21 cellular contexts compared by ENCODE assay signal in the genomic region with DNA sequence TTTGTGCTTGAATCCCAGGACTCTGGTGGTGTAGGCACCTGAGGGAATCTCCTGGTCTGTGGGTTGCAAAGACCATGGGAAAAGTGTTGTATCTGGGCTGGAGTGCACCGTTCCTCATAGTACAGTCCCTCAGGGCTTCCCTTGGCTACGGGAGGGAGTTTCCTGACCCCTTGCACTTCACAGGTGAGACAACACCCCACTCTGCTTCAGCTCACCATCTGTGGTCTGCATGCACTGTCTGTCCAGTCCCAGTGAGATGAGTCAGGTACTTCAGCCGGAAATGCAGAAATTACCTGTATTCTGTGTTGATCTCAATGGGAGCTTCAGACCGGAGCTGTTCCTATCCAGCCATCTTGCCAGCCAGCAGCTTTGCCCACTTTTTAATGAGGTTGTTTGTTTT.
"Had no signal": no experiment of that assay in that cellular context is flagged by ENCODE, and none has a peak within 500 bp of the region (broad histone marks: within the 10 kb centered on the region; RNA-seq: fewer than 3 reads in every experiment).

No MANE protein-coding gene starts in this region.

- H3K4me3 ChIP-seq: SJSA1, SK-N-MC had no signal

- DNase-seq: KBM-7, MV-4-11, NCI-H1048, NCI-H1105, NCI-H1417, NCI-H1436 treated with DMSO at 0.1 percent for 48 hours, NCI-H1694, NCI-H187 treated with DMSO at 0.1 percent for 48 hours, NCI-H2029 treated with DMSO at 0.1 percent for 48 hours, NCI-H2171 treated with DMSO at 0.1 percent for 48 hours, NCI-H510A, NCI-H524 treated with DMSO at 0.1 percent for 48 hours, NCI-H69, NCI-H774, Right ventricle myocardium superior, RPMI8226, SIG-M5 had no signal

- H3K27ac ChIP-seq: HL-60, SJSA1, SK-N-MC had no signal

- H3K9me3 ChIP-seq: SJSA1 had no signal

- H3K4me1 ChIP-seq: SJSA1 had no signal

- FAIRE-seq: RCC 7860 had no signal

- H3K36me3 ChIP-seq: SJSA1 had no signal

- H3K27me3 ChIP-seq: SJSA1 had no signal
